In genomic region chr13:108093616-108094015, GRCh38 we compare ENCODE assay signal across 32 cellular contexts.
"Had no signal": no experiment of that assay in that cellular context is flagged by ENCODE, and none has a peak within 500 bp of the region (broad histone marks: within the 10 kb centered on the region; RNA-seq: fewer than 3 reads in every experiment).

No MANE protein-coding gene starts in this region.

- H3K27ac ChIP-seq: adrenal gland, ascending aorta, cardiac muscle cell, VCaP had no signal

- H3K9me3 ChIP-seq: adrenal gland, ascending aorta had no signal

- H3K27me3 ChIP-seq: adrenal gland, ascending aorta, cardiac muscle cell had no signal

- H3K4me3 ChIP-seq: adrenal gland, ascending aorta, cardiac muscle cell had no signal

- DNase-seq: activated B cell treated with CpG ODN at 0.5 μM for 24 hours; activated CD4-positive, alpha-beta memory T cell treated with anti-CD3 and anti-CD28 coated beads for 36 hours; activated CD4-positive, alpha-beta T cell treated with anti-CD3 and anti-CD28 coated beads for 4 hours; activated CD4-positive, alpha-beta T cell treated with anti-CD3 and anti-CD28 coated beads, Interleukin-2, amount 10 ng/mL, durations not matched to agents 24 days and 14 days; activated CD4-positive, alpha-beta T cell treated with anti-CD3 and anti-CD28 coated beads, Interleukin-2, amount 50 U/mL, for 1 hour; activated CD4-positive, alpha-beta T cell treated with anti-CD3 and anti-CD28 coated beads, Interleukin-2, amount 50 U/mL, for 4 hours; activated CD4-positive, CD25-positive, alpha-beta regulatory T cell treated with anti-CD3 and anti-CD28 coated beads, Interleukin-2, amount 50 U/mL, for 72 hours; activated CD8-positive, alpha-beta memory T cell treated with anti-CD3 and anti-CD28 coated beads, Interleukin-2, amount 50 U/mL, for 4 hours; activated CD8-positive, alpha-beta T cell treated with anti-CD3 and anti-CD28 coated beads for 36 hours; activated effector memory CD4-positive, alpha-beta T cell treated with anti-CD3 and anti-CD28 coated beads, Interleukin-2, amount 50 U/mL, for 16 hours; activated gamma-delta T cell treated with Interleukin-2 at 50 U/mL for 16 hours; activated naive CD4-positive, alpha-beta T cell; activated naive CD4-positive, alpha-beta T cell treated with anti-CD3 and anti-CD28 coated beads for 36 hours; activated naive CD4-positive, alpha-beta T cell treated with anti-CD3 and anti-CD28 coated beads, Interleukin-2, amount 50 U/mL, for 16 hours; activated naive CD8-positive, alpha-beta T cell treated with anti-CD3 and anti-CD28 coated beads for 36 hours; activated T-cell treated with anti-CD3 and anti-CD28 coated beads for 4 hours; activated T-cell treated with anti-CD3 and anti-CD28 coated beads, Interleukin-2, amount 50 U/mL, for 1 hour; activated T-cell treated with anti-CD3 and anti-CD28 coated beads, Interleukin-2, amount 50 U/mL, for 4 hours; activated T-cell treated with anti-CD3 and anti-CD28 coated beads, Interleukin-2, amount 50 U/mL, for 72 hours; adrenal gland; amygdala; anterior cingulate cortex; caudate nucleus; cerebellar nuclear complex; T-helper 1 cell; T-helper 2 cell; T-helper 9 cell had no signal

- H3K4me1 ChIP-seq: adrenal gland, ascending aorta had no signal

- H3K36me3 ChIP-seq: adrenal gland, ascending aorta, cardiac muscle cell had no signal

- FAIRE-seq: bronchial epithelial cell, TTC549 had no signal
